Comparison of ENCODE assay signal across 25 cellular contexts in genomic region chrX:2492536-2493218, GRCh38. TPM values are rescaled to one million over a fixed set of nuclear protein-coding genes. Genes with fewer than 3 reads are reported as not detected.
DNase-seq lines count a peak whose midpoint lies in the region; ATAC-seq lines count a peak whose summit lies in the region.
"Had no signal": no experiment of that assay in that cellular context is flagged by ENCODE, and none has a peak within 500 bp of the region (broad histone marks: within the 10 kb centered on the region; RNA-seq: fewer than 3 reads in every experiment).

No MANE protein-coding gene starts in this region.

- no peak for ATAC-seq in activated naive CD8-positive, alpha-beta T cell treated with anti-CD3 and anti-CD28 coated beads, Interleukin-2, amount 50 U/mL, for 24 hours
- ATAC-seq in central memory CD8-positive, alpha-beta T cell (replicated peaks; ENCODE audit: extremely low read depth, poor library complexity, severe bottlenecking) = no peak
- no peak for ATAC-seq in stimulated activated memory B cell treated with anti-CD40 and anti-IgM and Interleukin-4, amounts not matched to agents 10 μg/mL and 1 μg/mL and 100 μg/mL, for 72 hours
- no peak for ATAC-seq in HG02938 (IDR thresholded peaks at IDR 0.05; ENCODE audit: unreplicated experiment)

- no peaks in the 10 kb centered on the region for H3K27me3 Mint-ChIP-seq in activated naive CD8-positive, alpha-beta T cell treated with anti-CD3 and anti-CD28 coated beads, Interleukin-2, amount 50 U/mL, for 24 hours
- no peaks in the 10 kb centered on the region for H3K27me3 Mint-ChIP-seq in activated naive CD8-positive, alpha-beta T cell treated with anti-CD3 and anti-CD28 coated beads for 36 hours
- no peaks in the 10 kb centered on the region for H3K27me3 Mint-ChIP-seq in central memory CD8-positive, alpha-beta T cell
- H3K27me3 Mint-ChIP-seq in stimulated activated memory B cell treated with anti-CD40 and anti-IgM and Interleukin-4, amounts not matched to agents 10 μg/mL and 1 μg/mL and 100 μg/mL, for 72 hours = no peaks in the 10 kb centered on the region
- H3K27me3 Mint-ChIP-seq: activated CD4-positive, alpha-beta memory T cell treated with anti-CD3 and anti-CD28 coated beads, Interleukin-2, amount 10 ng/mL, durations not matched to agents 7 days and 5 days; B cell; dendritic cell treated with granulocyte-macrophage colony-stimulating factor and Interleukin-4, amounts not matched to agents 40 ng/mL and 50 ng/mL, for 4 days had no signal

- 90 to 98% methylated on average over 16 to 22 of the region's 22 CpGs for WGBS in mesodermal cell (ENCODE audit: insufficient coverage in 2 of 2), 2 experiments

- peak overlapping the region; percentile 16 for H3K27ac ChIP-seq in mesodermal cell (ENCODE audit: low read depth, low read length, severe bottlenecking)
- H3K27ac ChIP-seq: left lung, RWPE1, transverse colon had no signal

- peaks cover 20% of the 10 kb centered on the region for H3K36me3 Mint-ChIP-seq in activated naive CD8-positive, alpha-beta T cell treated with anti-CD3 and anti-CD28 coated beads, Interleukin-2, amount 50 U/mL, for 24 hours (ENCODE audit: low read depth)
- peaks cover 20% of the 10 kb centered on the region for H3K36me3 Mint-ChIP-seq in activated naive CD8-positive, alpha-beta T cell treated with anti-CD3 and anti-CD28 coated beads for 36 hours
- peaks cover 23% of the 10 kb centered on the region for H3K36me3 Mint-ChIP-seq in central memory CD8-positive, alpha-beta T cell (ENCODE audit: insufficient read depth)
- H3K36me3 Mint-ChIP-seq in stimulated activated memory B cell treated with anti-CD40 and anti-IgM and Interleukin-4, amounts not matched to agents 10 μg/mL and 1 μg/mL and 100 μg/mL, for 72 hours = peaks cover 34% of the 10 kb centered on the region

- H3K27ac Mint-ChIP-seq in activated naive CD8-positive, alpha-beta T cell treated with anti-CD3 and anti-CD28 coated beads, Interleukin-2, amount 50 U/mL, for 24 hours = peak overlapping the region; percentile 3
- H3K27ac Mint-ChIP-seq in activated naive CD8-positive, alpha-beta T cell treated with anti-CD3 and anti-CD28 coated beads for 36 hours = no peak overlapping the region
- H3K27ac Mint-ChIP-seq in central memory CD8-positive, alpha-beta T cell (ENCODE audit: low read depth) = peak overlapping the region; percentile 15
- peak overlapping the region; percentile 40 for H3K27ac Mint-ChIP-seq in stimulated activated memory B cell treated with anti-CD40 and anti-IgM and Interleukin-4, amounts not matched to agents 10 μg/mL and 1 μg/mL and 100 μg/mL, for 72 hours
- H3K27ac Mint-ChIP-seq: activated CD4-positive, alpha-beta memory T cell treated with anti-CD3 and anti-CD28 coated beads, Interleukin-2, amount 10 ng/mL, durations not matched to agents 7 days and 5 days; B cell; dendritic cell treated with granulocyte-macrophage colony-stimulating factor and Interleukin-4, amounts not matched to agents 40 ng/mL and 50 ng/mL, for 4 days had no signal

- H3K4me3 ChIP-seq in mesodermal cell (ENCODE audit: extremely low read depth, insufficient read depth, low read length, poor library complexity, severe bottlenecking) = no peak overlapping the region
- H3K4me3 ChIP-seq: heart right ventricle, left lung, transverse colon had no signal

- H3K4me1 Mint-ChIP-seq in activated naive CD8-positive, alpha-beta T cell treated with anti-CD3 and anti-CD28 coated beads, Interleukin-2, amount 50 U/mL, for 24 hours = peaks cover 7% of the 10 kb centered on the region
- peaks cover 4% of the 10 kb centered on the region for H3K4me1 Mint-ChIP-seq in activated naive CD8-positive, alpha-beta T cell treated with anti-CD3 and anti-CD28 coated beads for 36 hours
- peaks cover 18% of the 10 kb centered on the region for H3K4me1 Mint-ChIP-seq in central memory CD8-positive, alpha-beta T cell
- peaks cover 25% of the 10 kb centered on the region for H3K4me1 Mint-ChIP-seq in stimulated activated memory B cell treated with anti-CD40 and anti-IgM and Interleukin-4, amounts not matched to agents 10 μg/mL and 1 μg/mL and 100 μg/mL, for 72 hours

- H3K4me1 ChIP-seq in mesodermal cell (ENCODE audit: control insufficient read depth, insufficient read depth, low read length, poor library complexity, severe bottlenecking) = no peaks in the 10 kb centered on the region

- H3K9me3 ChIP-seq in mesodermal cell (ENCODE audit: control insufficient read depth, low read length) = no peaks in the 10 kb centered on the region
- H3K9me3 ChIP-seq: heart right ventricle, left lung, neutrophil, transverse colon had no signal

- peaks cover 71% of the 10 kb centered on the region for H3K36me3 ChIP-seq in mesodermal cell (ENCODE audit: control insufficient read depth, insufficient read depth, low read length)

- DNase-seq in activated naive CD8-positive, alpha-beta T cell treated with anti-CD3 and anti-CD28 coated beads, Interleukin-2, amount 50 U/mL, for 24 hours = no peak
- no peak for DNase-seq in activated naive CD8-positive, alpha-beta T cell treated with anti-CD3 and anti-CD28 coated beads for 36 hours
- DNase-seq in central memory CD8-positive, alpha-beta T cell (ENCODE audit: low spot score in 2 of 2) = no peak
- no peak for DNase-seq in activated CD4-positive, CD25-positive, alpha-beta regulatory T cell treated with anti-CD3 and anti-CD28 coated beads, Interleukin-2, amount 50 U/mL, for 72 hours
- no peak for DNase-seq in RKO (ENCODE audit: low spot score)
- DNase-seq: 8988T; activated CD4-positive, alpha-beta memory T cell treated with anti-CD3 and anti-CD28 coated beads, Interleukin-2, amount 10 ng/mL, durations not matched to agents 7 days and 5 days; activated CD4-positive, CD25-positive, alpha-beta regulatory T cell; activated gamma-delta T cell treated with Interleukin-2 at 50 U/mL for 16 hours; amniotic stem cell; Calu3; heart right ventricle; immature natural killer cell; KG1; NCI-H187; NCI-H69; transverse colon had no signal

- no peak overlapping the region for H3K4me3 Mint-ChIP-seq in activated naive CD8-positive, alpha-beta T cell treated with anti-CD3 and anti-CD28 coated beads, Interleukin-2, amount 50 U/mL, for 24 hours
- no peak overlapping the region for H3K4me3 Mint-ChIP-seq in activated naive CD8-positive, alpha-beta T cell treated with anti-CD3 and anti-CD28 coated beads for 36 hours
- H3K4me3 Mint-ChIP-seq in central memory CD8-positive, alpha-beta T cell = no peak overlapping the region
- no peak overlapping the region for H3K4me3 Mint-ChIP-seq in stimulated activated memory B cell treated with anti-CD40 and anti-IgM and Interleukin-4, amounts not matched to agents 10 μg/mL and 1 μg/mL and 100 μg/mL, for 72 hours
- H3K4me3 Mint-ChIP-seq: activated CD4-positive, alpha-beta memory T cell treated with anti-CD3 and anti-CD28 coated beads, Interleukin-2, amount 10 ng/mL, durations not matched to agents 7 days and 5 days; B cell; dendritic cell treated with granulocyte-macrophage colony-stimulating factor and Interleukin-4, amounts not matched to agents 40 ng/mL and 50 ng/mL, for 4 days; immature natural killer cell had no signal

- H3K9me3 Mint-ChIP-seq in activated naive CD8-positive, alpha-beta T cell treated with anti-CD3 and anti-CD28 coated beads, Interleukin-2, amount 50 U/mL, for 24 hours = no peaks in the 10 kb centered on the region
- no peaks in the 10 kb centered on the region for H3K9me3 Mint-ChIP-seq in activated naive CD8-positive, alpha-beta T cell treated with anti-CD3 and anti-CD28 coated beads for 36 hours
- no peaks in the 10 kb centered on the region for H3K9me3 Mint-ChIP-seq in central memory CD8-positive, alpha-beta T cell
- no peaks in the 10 kb centered on the region for H3K9me3 Mint-ChIP-seq in stimulated activated memory B cell treated with anti-CD40 and anti-IgM and Interleukin-4, amounts not matched to agents 10 μg/mL and 1 μg/mL and 100 μg/mL, for 72 hours
- H3K9me3 Mint-ChIP-seq: activated CD4-positive, alpha-beta memory T cell treated with anti-CD3 and anti-CD28 coated beads, Interleukin-2, amount 10 ng/mL, durations not matched to agents 7 days and 5 days; dendritic cell treated with granulocyte-macrophage colony-stimulating factor and Interleukin-4, amounts not matched to agents 40 ng/mL and 50 ng/mL, for 4 days; immature natural killer cell had no signal

RNA-seq across cellular contexts. Expression of gene DHRSX, which starts 8.1 kb away (rescaled TPM):
- 10 to 100 TPM; 18.2 to 19.7 TPM for total RNA-seq in activated naive CD8-positive, alpha-beta T cell treated with anti-CD3 and anti-CD28 coated beads for 36 hours
- 40.0 TPM for polyA plus RNA-seq in mesodermal cell (2013, experiment 1 of 2)
- polyA plus RNA-seq in mesodermal cell (2013, experiment 2 of 2) = 32.4 TPM

RNA-seq across cellular contexts. Expression of gene ZBED1, which starts 8.1 kb away (rescaled TPM):
- total RNA-seq in activated naive CD8-positive, alpha-beta T cell treated with anti-CD3 and anti-CD28 coated beads for 36 hours = 10 to 100 TPM; 33.2 to 36.0 TPM
- polyA plus RNA-seq in mesodermal cell (2013, experiment 1 of 2) = 22.1 TPM
- polyA plus RNA-seq in mesodermal cell (2013, experiment 2 of 2) = 17.5 TPM
